Comparison of ENCODE assay signal across 1 cellular context in the genomic region with DNA sequence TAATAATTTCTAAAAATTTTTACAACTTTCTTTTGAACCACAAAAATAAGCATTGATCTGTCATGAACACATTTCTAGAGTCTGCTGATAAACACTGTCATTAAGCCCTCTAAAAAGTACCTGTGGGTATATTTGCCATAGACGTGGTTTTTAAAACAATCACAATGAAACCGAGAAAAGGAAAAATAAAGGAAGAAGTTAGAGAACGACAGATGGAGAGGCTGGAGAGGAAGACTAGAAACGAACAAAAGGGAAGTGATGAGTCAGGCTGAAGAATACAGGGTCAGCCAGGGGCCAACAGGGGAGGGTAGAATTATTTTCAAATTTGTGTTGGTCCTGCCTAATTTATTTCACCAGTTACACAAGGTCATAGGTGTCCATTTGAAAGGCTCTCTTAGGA.
A peak's percentile ranks its signal among the peaks of the same experiment; 100 is the strongest.
TF ChIP-seq lines count a peak whose summit lies in the region.

No MANE protein-coding gene starts in this region.

TF ChIP-seq in GM12878, 131 proteins besides CTCF, POLR2A, EP300 and RAD21 (continued from another document and continues in another):
- TF ChIP-seq, protein P1, sequence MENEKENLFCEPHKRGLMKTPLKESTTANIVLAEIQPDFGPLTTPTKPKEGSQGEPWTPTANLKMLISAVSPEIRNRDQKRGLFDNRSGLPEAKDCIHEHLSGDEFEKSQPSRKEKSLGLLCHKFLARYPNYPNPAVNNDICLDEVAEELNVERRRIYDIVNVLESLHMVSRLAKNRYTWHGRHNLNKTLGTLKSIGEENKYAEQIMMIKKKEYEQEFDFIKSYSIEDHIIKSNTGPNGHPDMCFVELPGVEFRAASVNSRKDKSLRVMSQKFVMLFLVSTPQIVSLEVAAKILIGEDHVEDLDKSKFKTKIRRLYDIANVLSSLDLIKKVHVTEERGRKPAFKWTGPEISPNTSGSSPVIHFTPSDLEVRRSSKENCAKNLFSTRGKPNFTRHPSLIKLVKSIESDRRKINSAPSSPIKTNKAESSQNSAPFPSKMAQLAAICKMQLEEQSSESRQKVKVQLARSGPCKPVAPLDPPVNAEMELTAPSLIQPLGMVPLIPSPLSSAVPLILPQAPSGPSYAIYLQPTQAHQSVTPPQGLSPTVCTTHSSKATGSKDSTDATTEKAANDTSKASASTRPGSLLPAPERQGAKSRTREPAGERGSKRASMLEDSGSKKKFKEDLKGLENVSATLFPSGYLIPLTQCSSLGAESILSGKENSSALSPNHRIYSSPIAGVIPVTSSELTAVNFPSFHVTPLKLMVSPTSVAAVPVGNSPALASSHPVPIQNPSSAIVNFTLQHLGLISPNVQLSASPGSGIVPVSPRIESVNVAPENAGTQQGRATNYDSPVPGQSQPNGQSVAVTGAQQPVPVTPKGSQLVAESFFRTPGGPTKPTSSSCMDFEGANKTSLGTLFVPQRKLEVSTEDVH (IDR thresholded peaks at IDR 0.05; ENCODE audit: low read depth, partially characterized antibody), result no peak
- TF ChIP-seq ASH2L (IDR thresholded peaks at IDR 0.05; ENCODE audit: borderline replicate concordance, low read depth) (no peak), RAD51 (IDR thresholded peaks at IDR 0.05) (no peak), LARP7 (IDR thresholded peaks at IDR 0.05) (no peak), RUNX3 (IDR thresholded peaks at IDR 0.05; ENCODE audit: low read length) (peak; percentile 90), KLF5 (IDR thresholded peaks at IDR 0.05; ENCODE audit: partially characterized antibody) (no peak), CHD4 (IDR thresholded peaks at IDR 0.05) (no peak), TCF12 (IDR thresholded peaks at IDR 0.05; ENCODE audit: low read depth, low read length) (0 out of 2 replicates have a peak, but pooled peaks have one; percentile 10), GABPA (IDR thresholded peaks at IDR 0.05; ENCODE audit: low read depth) (0 out of 2 replicates have a peak, but pooled peaks have one; percentile 35), SIX5 (IDR thresholded peaks at IDR 0.05; ENCODE audit: low read depth, low read length, severe bottlenecking) (no peak), BCL11A (IDR thresholded peaks at IDR 0.05; ENCODE audit: low read depth, low read length) (peak; percentile 41; the same call in 1 of the 2 replicates), ZNF217 (IDR thresholded peaks at IDR 0.05) (no peak), NFIC (IDR thresholded peaks at IDR 0.05; ENCODE audit: low read depth, low read length) (peak; percentile 93), MXI1 (IDR thresholded peaks at IDR 0.05; ENCODE audit: low read depth, low read length) (no peak), ZSCAN29 (IDR thresholded peaks at IDR 0.05) (no peak), HDGF (IDR thresholded peaks at IDR 0.05) (no peak), MEF2A (IDR thresholded peaks at IDR 0.05; ENCODE audit: insufficient read depth, low read depth, low read length) (0 out of 2 replicates have a peak, but pooled peaks have one; percentile 48), BMI1 (IDR thresholded peaks at IDR 0.05; ENCODE audit: borderline replicate concordance) (peak; percentile 76; the same call in 1 of the 2 replicates), WRNIP1 (IDR thresholded peaks at IDR 0.05; ENCODE audit: borderline replicate concordance, low read depth, low read length) (no peak), JUNB (IDR thresholded peaks at IDR 0.05) (peak; percentile 86), YY1 (IDR thresholded peaks at IDR 0.05; ENCODE audit: low read depth, low read length) (no peak), PAX8 (IDR thresholded peaks at IDR 0.05) (no peak), CREM (IDR thresholded peaks at IDR 0.05; ENCODE audit: low read depth) (peak; percentile 63; the same call in 1 of the 2 replicates), TAF1 (IDR thresholded peaks at IDR 0.05; ENCODE audit: borderline replicate concordance, low read depth, low read length) (no peak), SREBF2 (IDR thresholded peaks at IDR 0.05; ENCODE audit: low read length) (no peak), IKZF2 (IDR thresholded peaks at IDR 0.05) (peak; percentile 98), IKZF1 (conservative IDR thresholded peaks at IDR 0.05) (peak; percentile 93), ZNF622 (IDR thresholded peaks at IDR 0.05) (no peak)
- TF ChIP-seq, protein P2, sequence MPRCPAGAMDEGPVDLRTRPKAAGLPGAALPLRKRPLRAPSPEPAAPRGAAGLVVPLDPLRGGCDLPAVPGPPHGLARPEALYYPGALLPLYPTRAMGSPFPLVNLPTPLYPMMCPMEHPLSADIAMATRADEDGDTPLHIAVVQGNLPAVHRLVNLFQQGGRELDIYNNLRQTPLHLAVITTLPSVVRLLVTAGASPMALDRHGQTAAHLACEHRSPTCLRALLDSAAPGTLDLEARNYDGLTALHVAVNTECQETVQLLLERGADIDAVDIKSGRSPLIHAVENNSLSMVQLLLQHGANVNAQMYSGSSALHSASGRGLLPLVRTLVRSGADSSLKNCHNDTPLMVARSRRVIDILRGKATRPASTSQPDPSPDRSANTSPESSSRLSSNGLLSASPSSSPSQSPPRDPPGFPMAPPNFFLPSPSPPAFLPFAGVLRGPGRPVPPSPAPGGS (IDR thresholded peaks at IDR 0.05; ENCODE audit: borderline replicate concordance, insufficient read depth, low read depth, low read length, poor library complexity, severe bottlenecking), result no peak
- TF ChIP-seq, protein P3, sequence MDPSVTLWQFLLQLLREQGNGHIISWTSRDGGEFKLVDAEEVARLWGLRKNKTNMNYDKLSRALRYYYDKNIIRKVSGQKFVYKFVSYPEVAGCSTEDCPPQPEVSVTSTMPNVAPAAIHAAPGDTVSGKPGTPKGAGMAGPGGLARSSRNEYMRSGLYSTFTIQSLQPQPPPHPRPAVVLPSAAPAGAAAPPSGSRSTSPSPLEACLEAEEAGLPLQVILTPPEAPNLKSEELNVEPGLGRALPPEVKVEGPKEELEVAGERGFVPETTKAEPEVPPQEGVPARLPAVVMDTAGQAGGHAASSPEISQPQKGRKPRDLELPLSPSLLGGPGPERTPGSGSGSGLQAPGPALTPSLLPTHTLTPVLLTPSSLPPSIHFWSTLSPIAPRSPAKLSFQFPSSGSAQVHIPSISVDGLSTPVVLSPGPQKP (IDR thresholded peaks at IDR 0.05; ENCODE audit: low read depth, low read length), result no peak
- TF ChIP-seq, protein P4, sequence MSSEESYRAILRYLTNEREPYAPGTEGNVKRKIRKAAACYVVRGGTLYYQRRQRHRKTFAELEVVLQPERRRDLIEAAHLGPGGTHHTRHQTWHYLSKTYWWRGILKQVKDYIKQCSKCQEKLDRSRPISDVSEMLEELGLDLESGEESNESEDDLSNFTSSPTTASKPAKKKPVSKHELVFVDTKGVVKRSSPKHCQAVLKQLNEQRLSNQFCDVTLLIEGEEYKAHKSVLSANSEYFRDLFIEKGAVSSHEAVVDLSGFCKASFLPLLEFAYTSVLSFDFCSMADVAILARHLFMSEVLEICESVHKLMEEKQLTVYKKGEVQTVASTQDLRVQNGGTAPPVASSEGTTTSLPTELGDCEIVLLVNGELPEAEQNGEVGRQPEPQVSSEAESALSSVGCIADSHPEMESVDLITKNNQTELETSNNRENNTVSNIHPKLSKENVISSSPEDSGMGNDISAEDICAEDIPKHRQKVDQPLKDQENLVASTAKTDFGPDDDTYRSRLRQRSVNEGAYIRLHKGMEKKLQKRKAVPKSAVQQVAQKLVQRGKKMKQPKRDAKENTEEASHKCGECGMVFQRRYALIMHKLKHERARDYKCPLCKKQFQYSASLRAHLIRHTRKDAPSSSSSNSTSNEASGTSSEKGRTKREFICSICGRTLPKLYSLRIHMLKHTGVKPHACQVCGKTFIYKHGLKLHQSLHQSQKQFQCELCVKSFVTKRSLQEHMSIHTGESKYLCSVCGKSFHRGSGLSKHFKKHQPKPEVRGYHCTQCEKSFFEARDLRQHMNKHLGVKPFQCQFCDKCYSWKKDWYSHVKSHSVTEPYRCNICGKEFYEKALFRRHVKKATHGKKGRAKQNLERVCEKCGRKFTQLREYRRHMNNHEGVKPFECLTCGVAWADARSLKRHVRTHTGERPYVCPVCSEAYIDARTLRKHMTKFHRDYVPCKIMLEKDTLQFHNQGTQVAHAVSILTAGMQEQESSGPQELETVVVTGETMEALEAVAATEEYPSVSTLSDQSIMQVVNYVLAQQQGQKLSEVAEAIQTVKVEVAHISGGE (CRISPR knock-in tag; IDR thresholded peaks at IDR 0.05), result no peak
- TF ChIP-seq, protein P5, sequence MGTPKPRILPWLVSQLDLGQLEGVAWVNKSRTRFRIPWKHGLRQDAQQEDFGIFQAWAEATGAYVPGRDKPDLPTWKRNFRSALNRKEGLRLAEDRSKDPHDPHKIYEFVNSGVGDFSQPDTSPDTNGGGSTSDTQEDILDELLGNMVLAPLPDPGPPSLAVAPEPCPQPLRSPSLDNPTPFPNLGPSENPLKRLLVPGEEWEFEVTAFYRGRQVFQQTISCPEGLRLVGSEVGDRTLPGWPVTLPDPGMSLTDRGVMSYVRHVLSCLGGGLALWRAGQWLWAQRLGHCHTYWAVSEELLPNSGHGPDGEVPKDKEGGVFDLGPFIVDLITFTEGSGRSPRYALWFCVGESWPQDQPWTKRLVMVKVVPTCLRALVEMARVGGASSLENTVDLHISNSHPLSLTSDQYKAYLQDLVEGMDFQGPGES (IDR thresholded peaks at IDR 0.05), result no peak
- TF ChIP-seq, protein P6, sequence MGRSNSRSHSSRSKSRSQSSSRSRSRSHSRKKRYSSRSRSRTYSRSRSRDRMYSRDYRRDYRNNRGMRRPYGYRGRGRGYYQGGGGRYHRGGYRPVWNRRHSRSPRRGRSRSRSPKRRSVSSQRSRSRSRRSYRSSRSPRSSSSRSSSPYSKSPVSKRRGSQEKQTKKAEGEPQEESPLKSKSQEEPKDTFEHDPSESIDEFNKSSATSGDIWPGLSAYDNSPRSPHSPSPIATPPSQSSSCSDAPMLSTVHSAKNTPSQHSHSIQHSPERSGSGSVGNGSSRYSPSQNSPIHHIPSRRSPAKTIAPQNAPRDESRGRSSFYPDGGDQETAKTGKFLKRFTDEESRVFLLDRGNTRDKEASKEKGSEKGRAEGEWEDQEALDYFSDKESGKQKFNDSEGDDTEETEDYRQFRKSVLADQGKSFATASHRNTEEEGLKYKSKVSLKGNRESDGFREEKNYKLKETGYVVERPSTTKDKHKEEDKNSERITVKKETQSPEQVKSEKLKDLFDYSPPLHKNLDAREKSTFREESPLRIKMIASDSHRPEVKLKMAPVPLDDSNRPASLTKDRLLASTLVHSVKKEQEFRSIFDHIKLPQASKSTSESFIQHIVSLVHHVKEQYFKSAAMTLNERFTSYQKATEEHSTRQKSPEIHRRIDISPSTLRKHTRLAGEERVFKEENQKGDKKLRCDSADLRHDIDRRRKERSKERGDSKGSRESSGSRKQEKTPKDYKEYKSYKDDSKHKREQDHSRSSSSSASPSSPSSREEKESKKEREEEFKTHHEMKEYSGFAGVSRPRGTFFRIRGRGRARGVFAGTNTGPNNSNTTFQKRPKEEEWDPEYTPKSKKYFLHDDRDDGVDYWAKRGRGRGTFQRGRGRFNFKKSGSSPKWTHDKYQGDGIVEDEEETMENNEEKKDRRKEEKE (IDR thresholded peaks at IDR 0.05), result no peak
- TF ChIP-seq, protein P7, sequence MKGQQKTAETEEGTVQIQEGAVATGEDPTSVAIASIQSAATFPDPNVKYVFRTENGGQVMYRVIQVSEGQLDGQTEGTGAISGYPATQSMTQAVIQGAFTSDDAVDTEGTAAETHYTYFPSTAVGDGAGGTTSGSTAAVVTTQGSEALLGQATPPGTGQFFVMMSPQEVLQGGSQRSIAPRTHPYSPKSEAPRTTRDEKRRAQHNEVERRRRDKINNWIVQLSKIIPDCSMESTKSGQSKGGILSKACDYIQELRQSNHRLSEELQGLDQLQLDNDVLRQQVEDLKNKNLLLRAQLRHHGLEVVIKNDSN (IDR thresholded peaks at IDR 0.05; ENCODE audit: borderline replicate concordance, extremely low read length, insufficient read depth, low read depth, low read length), result no peak
- TF ChIP-seq, protein P8, sequence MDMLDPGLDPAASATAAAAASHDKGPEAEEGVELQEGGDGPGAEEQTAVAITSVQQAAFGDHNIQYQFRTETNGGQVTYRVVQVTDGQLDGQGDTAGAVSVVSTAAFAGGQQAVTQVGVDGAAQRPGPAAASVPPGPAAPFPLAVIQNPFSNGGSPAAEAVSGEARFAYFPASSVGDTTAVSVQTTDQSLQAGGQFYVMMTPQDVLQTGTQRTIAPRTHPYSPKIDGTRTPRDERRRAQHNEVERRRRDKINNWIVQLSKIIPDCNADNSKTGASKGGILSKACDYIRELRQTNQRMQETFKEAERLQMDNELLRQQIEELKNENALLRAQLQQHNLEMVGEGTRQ (IDR thresholded peaks at IDR 0.05; ENCODE audit: borderline replicate concordance, low read depth, low read length), result no peak
- TF ChIP-seq, protein P9, sequence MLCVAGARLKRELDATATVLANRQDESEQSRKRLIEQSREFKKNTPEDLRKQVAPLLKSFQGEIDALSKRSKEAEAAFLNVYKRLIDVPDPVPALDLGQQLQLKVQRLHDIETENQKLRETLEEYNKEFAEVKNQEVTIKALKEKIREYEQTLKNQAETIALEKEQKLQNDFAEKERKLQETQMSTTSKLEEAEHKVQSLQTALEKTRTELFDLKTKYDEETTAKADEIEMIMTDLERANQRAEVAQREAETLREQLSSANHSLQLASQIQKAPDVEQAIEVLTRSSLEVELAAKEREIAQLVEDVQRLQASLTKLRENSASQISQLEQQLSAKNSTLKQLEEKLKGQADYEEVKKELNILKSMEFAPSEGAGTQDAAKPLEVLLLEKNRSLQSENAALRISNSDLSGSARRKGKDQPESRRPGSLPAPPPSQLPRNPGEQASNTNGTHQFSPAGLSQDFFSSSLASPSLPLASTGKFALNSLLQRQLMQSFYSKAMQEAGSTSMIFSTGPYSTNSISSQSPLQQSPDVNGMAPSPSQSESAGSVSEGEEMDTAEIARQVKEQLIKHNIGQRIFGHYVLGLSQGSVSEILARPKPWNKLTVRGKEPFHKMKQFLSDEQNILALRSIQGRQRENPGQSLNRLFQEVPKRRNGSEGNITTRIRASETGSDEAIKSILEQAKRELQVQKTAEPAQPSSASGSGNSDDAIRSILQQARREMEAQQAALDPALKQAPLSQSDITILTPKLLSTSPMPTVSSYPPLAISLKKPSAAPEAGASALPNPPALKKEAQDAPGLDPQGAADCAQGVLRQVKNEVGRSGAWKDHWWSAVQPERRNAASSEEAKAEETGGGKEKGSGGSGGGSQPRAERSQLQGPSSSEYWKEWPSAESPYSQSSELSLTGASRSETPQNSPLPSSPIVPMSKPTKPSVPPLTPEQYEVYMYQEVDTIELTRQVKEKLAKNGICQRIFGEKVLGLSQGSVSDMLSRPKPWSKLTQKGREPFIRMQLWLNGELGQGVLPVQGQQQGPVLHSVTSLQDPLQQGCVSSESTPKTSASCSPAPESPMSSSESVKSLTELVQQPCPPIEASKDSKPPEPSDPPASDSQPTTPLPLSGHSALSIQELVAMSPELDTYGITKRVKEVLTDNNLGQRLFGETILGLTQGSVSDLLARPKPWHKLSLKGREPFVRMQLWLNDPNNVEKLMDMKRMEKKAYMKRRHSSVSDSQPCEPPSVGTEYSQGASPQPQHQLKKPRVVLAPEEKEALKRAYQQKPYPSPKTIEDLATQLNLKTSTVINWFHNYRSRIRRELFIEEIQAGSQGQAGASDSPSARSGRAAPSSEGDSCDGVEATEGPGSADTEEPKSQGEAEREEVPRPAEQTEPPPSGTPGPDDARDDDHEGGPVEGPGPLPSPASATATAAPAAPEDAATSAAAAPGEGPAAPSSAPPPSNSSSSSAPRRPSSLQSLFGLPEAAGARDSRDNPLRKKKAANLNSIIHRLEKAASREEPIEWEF (IDR thresholded peaks at IDR 0.05; ENCODE audit: insufficient replicate concordance, low read depth, low read length), result peak; percentile 28
